34 cellular contexts compared by ENCODE assay signal in genomic region chr4:78675325-78675724, GRCh38.
"Had no signal": no experiment of that assay in that cellular context is flagged by ENCODE, and none has a peak within 500 bp of the region (broad histone marks: within the 10 kb centered on the region; RNA-seq: fewer than 3 reads in every experiment).

No MANE protein-coding gene starts in this region.

- H3K9me3 ChIP-seq: adrenal gland, body of pancreas, breast epithelium had no signal

- H3K9me3 Mint-ChIP-seq: activated naive CD4-positive, alpha-beta T cell treated with anti-CD3 and anti-CD28 coated beads for 36 hours; activated naive CD8-positive, alpha-beta T cell treated with anti-CD3 and anti-CD28 coated beads for 36 hours; T-helper 1 cell treated with Interleukin-12 subunit alpha and Interleukin-12 subunit beta and Interleukin-4 antibody, amounts not matched to agents 30 μg/mL and 1 μg/mL, for 36 hours had no signal

- DNase-seq: activated CD4-positive, alpha-beta memory T cell treated with anti-CD3 and anti-CD28 coated beads for 36 hours; activated CD4-positive, alpha-beta T cell treated with anti-CD3 and anti-CD28 coated beads for 4 hours; activated CD4-positive, alpha-beta T cell treated with anti-CD3 and anti-CD28 coated beads, Interleukin-2, amount 10 ng/mL, durations not matched to agents 24 days and 14 days; activated CD4-positive, alpha-beta T cell treated with anti-CD3 and anti-CD28 coated beads, Interleukin-2, amount 50 U/mL, for 1 hour; activated CD4-positive, alpha-beta T cell treated with anti-CD3 and anti-CD28 coated beads, Interleukin-2, amount 50 U/mL, for 4 hours; activated CD4-positive, CD25-positive, alpha-beta regulatory T cell treated with anti-CD3 and anti-CD28 coated beads, Interleukin-2, amount 50 U/mL, for 72 hours; activated CD8-positive, alpha-beta memory T cell treated with anti-CD3 and anti-CD28 coated beads, Interleukin-2, amount 50 U/mL, for 4 hours; activated CD8-positive, alpha-beta T cell treated with anti-CD3 and anti-CD28 coated beads for 36 hours; activated effector memory CD4-positive, alpha-beta T cell treated with anti-CD3 and anti-CD28 coated beads, Interleukin-2, amount 50 U/mL, for 16 hours; activated gamma-delta T cell treated with Interleukin-2 at 50 U/mL for 16 hours; activated naive CD4-positive, alpha-beta T cell; activated naive CD4-positive, alpha-beta T cell treated with anti-CD3 and anti-CD28 coated beads for 36 hours; activated naive CD4-positive, alpha-beta T cell treated with anti-CD3 and anti-CD28 coated beads, Interleukin-2, amount 50 U/mL, for 16 hours; activated naive CD8-positive, alpha-beta T cell treated with anti-CD3 and anti-CD28 coated beads for 36 hours; activated T-cell treated with anti-CD3 and anti-CD28 coated beads for 4 hours; activated T-cell treated with anti-CD3 and anti-CD28 coated beads, Interleukin-2, amount 50 U/mL, for 1 hour; activated T-cell treated with anti-CD3 and anti-CD28 coated beads, Interleukin-2, amount 50 U/mL, for 4 hours; activated T-cell treated with anti-CD3 and anti-CD28 coated beads, Interleukin-2, amount 50 U/mL, for 72 hours; adrenal gland; amniotic stem cell; aorta; body of pancreas; brain microvascular endothelial cell; central memory CD4-positive, alpha-beta T cell; T-helper 2 cell; T-helper 9 cell; WERI-Rb-1 had no signal

- H3K4me1 ChIP-seq: adrenal gland, breast epithelium had no signal

- H3K4me3 ChIP-seq: adrenal gland, body of pancreas, breast epithelium had no signal

- H3K27me3 ChIP-seq: adrenal gland, body of pancreas, brain microvascular endothelial cell, breast epithelium had no signal

- H3K4me1 Mint-ChIP-seq: activated CD4-positive, alpha-beta T cell treated with anti-CD3 and anti-CD28 coated beads, Interleukin-2, amount 10 ng/mL, durations not matched to agents 24 days and 14 days; activated naive CD8-positive, alpha-beta T cell treated with anti-CD3 and anti-CD28 coated beads for 36 hours; activated T-helper 17 cell treated with anti-CD3 and anti-CD28 coated beads, Interleukin-2, amount 50 U/mL, for 72 hours; WTC11 had no signal

- H3K4me3 Mint-ChIP-seq: activated CD4-positive, alpha-beta memory T cell treated with anti-CD3 and anti-CD28 coated beads for 36 hours; activated CD4-positive, alpha-beta T cell treated with anti-CD3 and anti-CD28 coated beads, Interleukin-2, amount 10 ng/mL, durations not matched to agents 24 days and 14 days; activated CD8-positive, alpha-beta T cell treated with anti-CD3 and anti-CD28 coated beads for 36 hours; activated naive CD4-positive, alpha-beta T cell treated with anti-CD3 and anti-CD28 coated beads for 36 hours; activated naive CD8-positive, alpha-beta T cell treated with anti-CD3 and anti-CD28 coated beads for 36 hours; activated T-cell treated with anti-CD3 and anti-CD28 coated beads, Interleukin-2, amount 50 U/mL, for 4 hours; activated T-cell treated with anti-CD3 and anti-CD28 coated beads, Interleukin-2, amount 50 U/mL, for 72 hours; activated T-helper 1 cell treated with anti-CD3 and anti-CD28 coated beads, Interleukin-12 subunit alpha, Interleukin-12 subunit beta, Interleukin-2, Interleukin-4 antibody, amounts not matched to agents 30 ng/mL and 10 ng/mL and 1 ng/mL, durations not matched to agents 14 hours and 24 hours and 36 hours; activated T-helper 17 cell treated with anti-CD3 and anti-CD28 coated beads, Interleukin-2, amount 50 U/mL, for 72 hours; T-helper 1 cell treated with Interleukin-12 subunit alpha and Interleukin-12 subunit beta and Interleukin-4 antibody, amounts not matched to agents 30 μg/mL and 1 μg/mL, for 36 hours; T-helper 2 cell treated with Interferon-gamma antibody and Interleukin-4, amounts not matched to agents 5 μg/mL and 100 μg/mL, for 36 hours; WTC11 had no signal

- H3K36me3 Mint-ChIP-seq: activated CD4-positive, alpha-beta memory T cell treated with anti-CD3 and anti-CD28 coated beads for 36 hours; activated naive CD8-positive, alpha-beta T cell treated with anti-CD3 and anti-CD28 coated beads for 36 hours; WTC11 had no signal

- H3K36me3 ChIP-seq: adrenal gland, brain microvascular endothelial cell, breast epithelium, WERI-Rb-1 had no signal

- ATAC-seq: activated CD8-positive, alpha-beta T cell treated with anti-CD3 and anti-CD28 coated beads for 36 hours; activated naive CD4-positive, alpha-beta T cell treated with anti-CD3 and anti-CD28 coated beads, Interleukin-2, amount 50 U/mL, for 72 hours; activated T-cell treated with anti-CD3 and anti-CD28 coated beads, Interleukin-2, amount 50 U/mL, for 4 hours; activated T-cell treated with anti-CD3 and anti-CD28 coated beads, Interleukin-2, amount 50 U/mL, for 72 hours; activated T-helper 17 cell treated with anti-CD3 and anti-CD28 coated beads, Interleukin-2, amount 50 U/mL, for 72 hours; body of pancreas; WTC11 had no signal

- H3K27ac ChIP-seq: adrenal gland, body of pancreas, brain microvascular endothelial cell, breast epithelium, WERI-Rb-1 had no signal

- H3K27ac Mint-ChIP-seq: activated CD4-positive, alpha-beta memory T cell treated with anti-CD3 and anti-CD28 coated beads for 36 hours; activated CD4-positive, alpha-beta T cell treated with anti-CD3 and anti-CD28 coated beads, Interleukin-2, amount 10 ng/mL, durations not matched to agents 24 days and 14 days; activated CD8-positive, alpha-beta T cell treated with anti-CD3 and anti-CD28 coated beads for 36 hours; activated naive CD4-positive, alpha-beta T cell treated with anti-CD3 and anti-CD28 coated beads for 36 hours; activated naive CD4-positive, alpha-beta T cell treated with anti-CD3 and anti-CD28 coated beads, Interleukin-2, amount 50 U/mL, for 72 hours; activated naive CD8-positive, alpha-beta T cell treated with anti-CD3 and anti-CD28 coated beads for 36 hours; activated T-cell treated with anti-CD3 and anti-CD28 coated beads, Interleukin-2, amount 50 U/mL, for 72 hours; activated T-helper 1 cell treated with anti-CD3 and anti-CD28 coated beads, Interleukin-12 subunit alpha, Interleukin-12 subunit beta, Interleukin-2, Interleukin-4 antibody, amounts not matched to agents 30 ng/mL and 10 ng/mL and 1 ng/mL, durations not matched to agents 14 hours and 24 hours and 36 hours; activated T-helper 17 cell treated with anti-CD3 and anti-CD28 coated beads, Interleukin-2, amount 50 U/mL, for 72 hours; T-helper 1 cell treated with Interleukin-12 subunit alpha and Interleukin-12 subunit beta and Interleukin-4 antibody, amounts not matched to agents 30 μg/mL and 1 μg/mL, for 36 hours; T-helper 2 cell treated with Interferon-gamma antibody and Interleukin-4, amounts not matched to agents 5 μg/mL and 100 μg/mL, for 36 hours; WTC11 had no signal

- H3K27me3 Mint-ChIP-seq: activated CD4-positive, alpha-beta memory T cell treated with anti-CD3 and anti-CD28 coated beads for 36 hours; activated CD4-positive, alpha-beta T cell treated with anti-CD3 and anti-CD28 coated beads, Interleukin-2, amount 10 ng/mL, durations not matched to agents 24 days and 14 days; activated CD8-positive, alpha-beta T cell treated with anti-CD3 and anti-CD28 coated beads for 36 hours; activated naive CD8-positive, alpha-beta T cell treated with anti-CD3 and anti-CD28 coated beads for 36 hours had no signal
